8 cellular contexts compared by ENCODE assay signal in genomic region chr6:148177589-148178233, GRCh38.
A peak's percentile ranks its signal among the peaks of the same experiment; 100 is the strongest.
DNase-seq lines count a peak whose midpoint lies in the region; ATAC-seq, FAIRE-seq and TF ChIP-seq lines count a peak whose summit lies in the region.

No MANE protein-coding gene starts in this region.

- no peaks in the 10 kb centered on the region for H3F3A ChIP-seq in PC-9 (ENCODE audit: insufficient read depth, low read depth)

- TF ChIP-seq RAD21 in GM12878 (IDR thresholded peaks at IDR 0.05; ENCODE audit: insufficient read depth, low read depth, low read length): peak; percentile 57

- in situ Hi-C loops in GM12878 (cut with MboI): no loop called here

- POLR2A ChIA-PET in PC-9 (lab: Charles Lee; ENCODE audit: unreplicated experiment) (interaction anchor here (0.5 kb wide), 1 partner anchor 122 kb away, joined by 4 read pairs; no protein-coding TSS in a partner anchor), GM12878 (lab: Charles Lee) (no interaction called here)

- H3K9me3 ChIP-seq in PC-9 (ENCODE audit: insufficient read depth, low read depth) (no peaks in the 10 kb centered on the region), GM12878 (replicated peaks; ENCODE audit: control insufficient read depth, insufficient read depth, low read length) (no peaks in the 10 kb centered on the region)

- no peaks in the 10 kb centered on the region for H3K9me3 Mint-ChIP-seq in T-helper 2 cell treated with Interferon-gamma antibody and Interleukin-4, amounts not matched to agents 5 μg/mL and 100 μg/mL, for 36 hours

- CTCF ChIA-PET in PC-9 (lab: Charles Lee): interaction anchor here (0.6 to 1.3 kb wide), 2 partner anchors 124 to 632 kb away, joined by 3 to 7 read pairs; no protein-coding TSS in a partner anchor
- CTCF ChIA-PET in GM12878 (lab: Yijun Ruan, JAX): interaction anchor here (0.7 to 3.7 kb wide), 24 partner anchors 8 to 780 kb away, joined by 3 to 91 read pairs (median 4); no protein-coding TSS in a partner anchor

- H4K20me1 ChIP-seq in PC-9 (ENCODE audit: insufficient read depth) (no peaks in the 10 kb centered on the region), GM12878 (ENCODE audit: control insufficient read depth, insufficient read depth) (no peaks in the 10 kb centered on the region)

- TF ChIP-seq EP300 in GM12878 (IDR thresholded peaks at IDR 0.05; ENCODE audit: borderline replicate concordance in 1 of 2, control insufficient read depth in 1 of 2, low read depth in 2 of 2, low read length in 2 of 2): no peak

- ATAC-seq in GM12878 (no peak), HG03135 (IDR thresholded peaks at IDR 0.05; ENCODE audit: unreplicated experiment) (no peak)

- no peak overlapping the region for H3K27ac ChIP-seq in PC-9
- no peak overlapping the region for H3K27ac ChIP-seq in GM12878 (ENCODE audit: control insufficient read depth, insufficient read depth)

- H3K36me3 ChIP-seq in PC-9 (ENCODE audit: low read depth) (no peaks in the 10 kb centered on the region), GM12878 (ENCODE audit: control insufficient read depth in 2 of 2, insufficient read depth in 2 of 2, low read length in 1 of 2) (no peaks in the 10 kb centered on the region)

- no peak overlapping the region for H3K4me3 ChIP-seq in PC-9
- H3K4me3 ChIP-seq in GM12878: no peak overlapping the region

- H3K4me2 ChIP-seq in PC-9 (no peak overlapping the region), GM12878 (ENCODE audit: control insufficient read depth, insufficient read depth) (no peak overlapping the region)

- FAIRE-seq in GM19239 (lab: Jason Lieb, UNC) (peak; percentile 74), GM12878 (lab: Jason Lieb, UNC) (peak; percentile 13)

- H3K9ac ChIP-seq in GM12878 (ENCODE audit: control insufficient read depth, insufficient read depth, low read length): no peak overlapping the region

- intact Hi-C loops in PC-9 (cut with micrococcal nuclease; ENCODE audit: unreplicated experiment): loop anchor here (2.0 kb wide), 1 partner anchor 287 kb away; no protein-coding TSS in a partner anchor
- intact Hi-C loops in GM12878 (cut with micrococcal nuclease; ENCODE audit: unreplicated experiment): loop anchor here (1.0 kb wide), 2 partner anchors 74 to 287 kb away; no protein-coding TSS in a partner anchor

- H3K4me1 ChIP-seq in PC-9 (replicated peaks; ENCODE audit: insufficient read depth) (no peaks in the 10 kb centered on the region), GM12878 (ENCODE audit: control insufficient read depth, insufficient read depth, low read length) (no peaks in the 10 kb centered on the region)

- RAD21 ChIA-PET in GM12878 (lab: Charles Lee; ENCODE audit: unreplicated experiment): interaction anchor here (0.6 to 1.0 kb wide), 4 partner anchors 14 to 293 kb away, joined by 3 to 4 read pairs (median 4); no protein-coding TSS in a partner anchor

- H3K79me2 ChIP-seq in PC-9 (ENCODE audit: low read depth) (no peaks in the 10 kb centered on the region), GM12878 (ENCODE audit: control insufficient read depth, insufficient read depth, low read length) (no peaks in the 10 kb centered on the region)

- H3K9me2 ChIP-seq in PC-9 (ENCODE audit: insufficient read depth): no peaks in the 10 kb centered on the region

- BruUV-seq in PC-9 (replicated peaks; lab: Mats Ljungman, UMichigan) (no TSS peak), GM12878 (replicated peaks; lab: Mats Ljungman, UMichigan) (no TSS peak)

- DNase-seq in AG20443 (ENCODE audit: low spot score) (peak; percentile 54), GM19239 (ENCODE audit: insufficient read length, low spot score) (peak; percentile 42), PC-9 (no peak), GM12878 (ENCODE audit: low read depth, low spot score) (no peak), iPS-NIHi11 (ENCODE audit: low spot score) (peak; percentile 64)
- DNase-seq in stimulated activated CD4-positive, alpha-beta T cell treated with anti-CD3 and anti-CD28 coated beads, Interleukin-4, amount 100 ng/mL, for 24 hours: peak; percentile 25
- DNase-seq in T-helper 2 cell treated with Interferon-gamma antibody and Interleukin-4, amounts not matched to agents 5 μg/mL and 100 μg/mL, for 36 hours (ENCODE audit: low spot score): no peak

- H3K4me3 Mint-ChIP-seq in T-helper 2 cell treated with Interferon-gamma antibody and Interleukin-4, amounts not matched to agents 5 μg/mL and 100 μg/mL, for 36 hours: no peak overlapping the region

- no peak overlapping the region for H2AFZ ChIP-seq in PC-9
- H2AFZ ChIP-seq in GM12878 (ENCODE audit: control insufficient read depth, low read depth, low read length): no peak overlapping the region

- TF ChIP-seq POLR2A in GM12878 (IDR thresholded peaks at IDR 0.05; ENCODE audit: low read depth, low read length): no peak

- H3K4me1 Mint-ChIP-seq in T-helper 2 cell treated with Interferon-gamma antibody and Interleukin-4, amounts not matched to agents 5 μg/mL and 100 μg/mL, for 36 hours (ENCODE audit: low read depth): no peaks in the 10 kb centered on the region

- SMC1A ChIA-PET in GM12878 (lab: Charles Lee; ENCODE audit: uncharacterized antibody, unreplicated experiment): interaction anchor here (1.1 to 2.5 kb wide), 6 partner anchors 9 to 292 kb away, joined by 3 to 14 read pairs (median 5); no protein-coding TSS in a partner anchor

- H3K27me3 Mint-ChIP-seq in T-helper 2 cell treated with Interferon-gamma antibody and Interleukin-4, amounts not matched to agents 5 μg/mL and 100 μg/mL, for 36 hours (ENCODE audit: low read depth): peaks cover 9% of the 10 kb centered on the region

- TF ChIP-seq CTCF in PC-9 (conservative IDR thresholded peaks at IDR 0.05) (peak; percentile 71), GM12878 (IDR thresholded peaks at IDR 0.05 in 2 of 3, conservative IDR thresholded peaks at IDR 0.05 in 1 of 3; ENCODE audit: control insufficient read depth in 2 of 3, extremely low read depth in 1 of 3, insufficient read depth in 1 of 3, low read depth in 3 of 3, low read length in 3 of 3) (peak; percentile 58 to 71 (median 62); a peak in 5 of 6 replicates)

- H3K27ac Mint-ChIP-seq in T-helper 2 cell treated with Interferon-gamma antibody and Interleukin-4, amounts not matched to agents 5 μg/mL and 100 μg/mL, for 36 hours: no peak overlapping the region

- WGBS in GM12878 (ENCODE audit: insufficient coverage, insufficient replicate concordance, low lambda C conversion rate, missing lambda C conversion rate): 65% methylated on average over 10 of the region's 10 CpGs

- no peaks in the 10 kb centered on the region for H3K36me3 Mint-ChIP-seq in T-helper 2 cell treated with Interferon-gamma antibody and Interleukin-4, amounts not matched to agents 5 μg/mL and 100 μg/mL, for 36 hours (ENCODE audit: low read depth)

- no peaks in the 10 kb centered on the region for H3K27me3 ChIP-seq in PC-9 (ENCODE audit: insufficient read depth, low read depth)
- H3K27me3 ChIP-seq in GM12878 (replicated peaks in 1 of 2; ENCODE audit: control insufficient read depth in 2 of 2, insufficient read depth in 2 of 2, low read length in 1 of 2): no peaks in the 10 kb centered on the region

TF ChIP-seq in GM12878, 131 proteins besides CTCF, POLR2A, EP300 and RAD21 (continues in another document):
- TF ChIP-seq USF1 (IDR thresholded peaks at IDR 0.05; ENCODE audit: borderline replicate concordance, extremely low read length, insufficient read depth, low read depth, low read length): no peak
- TF ChIP-seq ZBTB33 (IDR thresholded peaks at IDR 0.05): no peak
- TF ChIP-seq ZSCAN29 (IDR thresholded peaks at IDR 0.05): no peak
- TF ChIP-seq RUNX3 (IDR thresholded peaks at IDR 0.05; ENCODE audit: low read length): no peak
- no peak for TF ChIP-seq SMARCA5 (IDR thresholded peaks at IDR 0.05)
- TF ChIP-seq KLF5 (IDR thresholded peaks at IDR 0.05; ENCODE audit: partially characterized antibody): no peak
- TF ChIP-seq WRNIP1 (IDR thresholded peaks at IDR 0.05; ENCODE audit: borderline replicate concordance, low read depth, low read length): no peak
- 0 out of 2 replicates have a peak, but pooled peaks have one; percentile 33 for TF ChIP-seq RB1 (IDR thresholded peaks at IDR 0.05; ENCODE audit: borderline replicate concordance)
- no peak for TF ChIP-seq RFX5 (IDR thresholded peaks at IDR 0.05; ENCODE audit: low read depth, low read length)
- TF ChIP-seq SIX5 (IDR thresholded peaks at IDR 0.05; ENCODE audit: low read depth, low read length, severe bottlenecking): no peak

Comparison
In these comparisons a context has a peak if more than half of its experiments do, and no peak if none do; other contexts are left out.
1. DNase-seq: peak in AG20443 (single experiment), GM19239 (single experiment), iPS-NIHi11 (single experiment) and stimulated activated CD4-positive, alpha-beta T cell treated with anti-CD3 and anti-CD28 coated beads, Interleukin-4, amount 100 ng/mL, for 24 hours (single experiment); none in PC-9 (0 of 2), GM12878 (single experiment) and T-helper 2 cell treated with Interferon-gamma antibody and Interleukin-4, amounts not matched to agents 5 μg/mL and 100 μg/mL, for 36 hours (single experiment).